Comparison of ENCODE assay signal across 9 cellular contexts in genomic region chr22:40040927-40041326, GRCh38.
DNase-seq lines count a peak whose midpoint lies in the region; ATAC-seq and TF ChIP-seq lines count a peak whose summit lies in the region.
"Had no signal": no experiment of that assay in that cellular context is flagged by ENCODE, and none has a peak within 500 bp of the region (broad histone marks: within the 10 kb centered on the region; RNA-seq: fewer than 3 reads in every experiment).

No MANE protein-coding gene starts in this region.

- no peak for TF ChIP-seq RAD21 in Ishikawa (IDR thresholded peaks at IDR 0.05; ENCODE audit: low read depth)

- DNase-seq in RPMI8226 (peak; percentile 66), fibroblast of the conjunctiva (ENCODE audit: low read depth) (peak; percentile 91), stromal cell of bone marrow (ENCODE audit: low read depth) (peak; percentile 31), NCI-H748 (lab: John Stamatoyannopoulos, UW; ENCODE audit: unreplicated experiment) (no peak), NAMALWA (ENCODE audit: low spot score) (no peak)
- DNase-seq: activated CD4-positive, alpha-beta T cell treated with anti-CD3 and anti-CD28 coated beads, Interleukin-2, amount 50 U/mL, for 48 hours; IMR-90 had no signal

- TF ChIP-seq EP300 in Ishikawa (IDR thresholded peaks at IDR 0.05; ENCODE audit: borderline replicate concordance), result peak; percentile 45

- no peak for ATAC-seq in HG03095 (IDR thresholded peaks at IDR 0.05; ENCODE audit: unreplicated experiment)

TF ChIP-seq in Ishikawa, 13 proteins besides CTCF, POLR2A, EP300 and RAD21:
- no peak for TF ChIP-seq YY1 (IDR thresholded peaks at IDR 0.05; ENCODE audit: low read depth)
- TF ChIP-seq MAX (IDR thresholded peaks at IDR 0.05), result no peak
- TF ChIP-seq CREB1 (IDR thresholded peaks at IDR 0.05; ENCODE audit: low read depth), result no peak
- TF ChIP-seq NFIC (IDR thresholded peaks at IDR 0.05), result peak; percentile 73
- no peak for TF ChIP-seq TEAD4 (IDR thresholded peaks at IDR 0.05)
- TF ChIP-seq USF1 (IDR thresholded peaks at IDR 0.05), result no peak
- TF ChIP-seq TCF12 (IDR thresholded peaks at IDR 0.05; ENCODE audit: low read depth), result 0 out of 2 replicates have a peak, but pooled peaks have one; percentile 18
- TF ChIP-seq ZBTB7A (IDR thresholded peaks at IDR 0.05; ENCODE audit: low read depth), result no peak
- TF ChIP-seq EGR1 (IDR thresholded peaks at IDR 0.05), result no peak
- TF ChIP-seq REST (IDR thresholded peaks at IDR 0.05; ENCODE audit: low read depth), result no peak
- no peak for TF ChIP-seq FOXM1 (IDR thresholded peaks at IDR 0.05; ENCODE audit: borderline replicate concordance, low read depth)
- TF ChIP-seq CEBPB (IDR thresholded peaks at IDR 0.05), result 0 out of 2 replicates have a peak, but pooled peaks have one; percentile 18
- TF ChIP-seq TAF1 (IDR thresholded peaks at IDR 0.05; ENCODE audit: low read depth), result no peak
TF ChIP-seq in Ishikawa: peak in this region for 3.

Comparison
In these comparisons a context has a peak if more than half of its experiments do, and no peak if none do; other contexts are left out.
1. DNase-seq: peak in RPMI8226 (single experiment), fibroblast of the conjunctiva (single experiment) and stromal cell of bone marrow (single experiment); none in NCI-H748 (single experiment) and NAMALWA (single experiment).